ENCODE assay signal across 27 cellular contexts in genomic region chr11:57156928-57157327, GRCh38. TPM values are rescaled to one million over a fixed set of nuclear protein-coding genes. Genes with fewer than 3 reads are reported as not detected.
"Had no signal": no experiment of that assay in that cellular context is flagged by ENCODE, and none has a peak within 500 bp of the region (broad histone marks: within the 10 kb centered on the region; RNA-seq: fewer than 3 reads in every experiment).

No MANE protein-coding gene starts in this region.

- H3K9me3 Mint-ChIP-seq: nephron; stimulated activated memory B cell treated with anti-CD40 and anti-IgM and Interleukin-4, amounts not matched to agents 10 μg/mL and 1 μg/mL and 100 μg/mL, for 72 hours; stimulated activated naive CD8-positive, alpha-beta T cell treated with anti-CD3 and anti-CD28 coated beads, Interleukin-15, Interleukin-2, amounts not matched to agents 100 ng/mL and 50 ng/mL, for 24 hours had no signal

- H2AFZ ChIP-seq: hepatocyte had no signal

- H3K4me3 Mint-ChIP-seq: memory B cell; naive thymus-derived CD4-positive, alpha-beta T cell; nephron; stimulated activated memory B cell treated with anti-CD40 and anti-IgM and Interleukin-4, amounts not matched to agents 10 μg/mL and 1 μg/mL and 100 μg/mL, for 72 hours; stimulated activated naive CD8-positive, alpha-beta T cell treated with anti-CD3 and anti-CD28 coated beads, Interleukin-15, Interleukin-2, amounts not matched to agents 100 ng/mL and 50 ng/mL, for 24 hours had no signal

- H3K27me3 ChIP-seq: heart left ventricle, hepatocyte, right atrium auricular region, sigmoid colon, transverse colon had no signal

- H3K4me1 Mint-ChIP-seq: memory B cell; stimulated activated memory B cell treated with anti-CD40 and anti-IgM and Interleukin-4, amounts not matched to agents 10 μg/mL and 1 μg/mL and 100 μg/mL, for 72 hours had no signal

- H3K4me2 ChIP-seq: hepatocyte had no signal

- H3K27ac ChIP-seq: esophagus muscularis mucosa, foreskin keratinocyte, gastroesophageal sphincter, heart left ventricle, hepatocyte, prostate gland, right atrium auricular region, suprapubic skin, transverse colon had no signal

- DNase-seq: effector CD8-positive, alpha-beta T cell; foreskin keratinocyte; heart left ventricle; kidney; midbrain; naive thymus-derived CD4-positive, alpha-beta T cell; nucleus accumbens; sigmoid colon; stimulated activated CD4-positive, alpha-beta T cell treated with anti-CD3 and anti-CD28 coated beads, Interleukin-4, amount 100 ng/mL, for 4 hours; transverse colon had no signal

- H3K27ac Mint-ChIP-seq: memory B cell; naive thymus-derived CD4-positive, alpha-beta T cell; nephron; stimulated activated memory B cell treated with anti-CD40 and anti-IgM and Interleukin-4, amounts not matched to agents 10 μg/mL and 1 μg/mL and 100 μg/mL, for 72 hours; stimulated activated naive CD8-positive, alpha-beta T cell treated with anti-CD3 and anti-CD28 coated beads, Interleukin-15, Interleukin-2, amounts not matched to agents 100 ng/mL and 50 ng/mL, for 24 hours had no signal

- H3K4me1 ChIP-seq: esophagus muscularis mucosa, gastroesophageal sphincter, prostate gland, right atrium auricular region, suprapubic skin, transverse colon had no signal

- H3K9me3 ChIP-seq: esophagus muscularis mucosa, gastroesophageal sphincter, heart left ventricle, prostate gland, right atrium auricular region, sigmoid colon, suprapubic skin, transverse colon had no signal

- H3K4me3 ChIP-seq: esophagus muscularis mucosa, gastroesophageal sphincter, heart left ventricle, hepatocyte, lung, prostate gland, right atrium auricular region, sigmoid colon, suprapubic skin, transverse colon had no signal

- H3K36me3 ChIP-seq: esophagus muscularis mucosa, gastroesophageal sphincter, heart left ventricle, prostate gland, right atrium auricular region, sigmoid colon, suprapubic skin, transverse colon had no signal

- ATAC-seq: foreskin keratinocyte; gastroesophageal sphincter; heart left ventricle; left lobe of liver; naive thymus-derived CD4-positive, alpha-beta T cell; stimulated activated memory B cell treated with anti-CD40 and anti-IgM and Interleukin-4, amounts not matched to agents 10 μg/mL and 1 μg/mL and 100 μg/mL, for 72 hours had no signal

- H3K36me3 Mint-ChIP-seq: memory B cell; stimulated activated memory B cell treated with anti-CD40 and anti-IgM and Interleukin-4, amounts not matched to agents 10 μg/mL and 1 μg/mL and 100 μg/mL, for 72 hours had no signal

- H3K79me2 ChIP-seq: hepatocyte had no signal

RNA-seq across cellular contexts. Expression of gene LRRC55, which starts 24.8 kb away (rescaled TPM):
- total RNA-seq: endothelial cell of umbilical vein; epithelial cell of proximal tubule; fibroblast of lung; foreskin keratinocyte; kidney; naive thymus-derived CD4-positive, alpha-beta T cell; osteocyte; right atrium auricular region; ureter had no signal
- polyA plus RNA-seq: endothelial cell of umbilical vein; fibroblast of lung; foreskin keratinocyte; hepatocyte; naive thymus-derived CD4-positive, alpha-beta T cell had no signal
